ENCODE assay signal across 16 cellular contexts in the genomic region with DNA sequence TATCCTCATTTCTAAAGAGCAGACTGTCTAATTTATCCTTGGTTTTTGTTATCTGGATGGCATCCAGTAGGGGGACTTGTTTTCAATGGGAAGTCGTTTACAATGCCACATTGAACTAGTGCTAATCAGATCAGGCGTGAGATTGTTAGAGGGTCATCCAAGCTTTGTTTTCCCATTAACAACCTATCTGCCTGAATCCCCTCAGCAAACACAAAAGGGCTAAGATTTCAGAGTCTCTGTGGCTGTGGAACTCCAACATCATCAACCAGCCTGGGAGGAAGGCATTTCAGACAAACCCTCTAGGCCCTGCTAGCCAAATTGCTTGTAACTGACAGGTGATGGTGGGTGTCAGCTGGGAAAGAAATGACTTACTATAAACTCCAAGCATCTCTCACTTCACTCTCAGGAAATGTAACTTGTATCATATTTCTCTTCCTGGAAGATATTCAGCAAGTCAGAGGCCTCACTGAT. TPM values are rescaled to one million over a fixed set of nuclear protein-coding genes. Genes with fewer than 3 reads are reported as not detected.
A peak's percentile ranks its signal among the peaks of the same experiment; 100 is the strongest.
DNase-seq lines count a peak whose midpoint lies in the region; ATAC-seq lines count a peak whose summit lies in the region.
"Had no signal": no experiment of that assay in that cellular context is flagged by ENCODE, and none has a peak within 500 bp of the region (broad histone marks: within the 10 kb centered on the region; RNA-seq: fewer than 3 reads in every experiment).

No MANE protein-coding gene starts in this region.

- DNase-seq in DMS53 (lab: John Stamatoyannopoulos, UW), result peak; percentile 18
- DNase-seq in DMS53 treated with DMSO at 0.1 percent for 48 hours (lab: John Stamatoyannopoulos, UW; ENCODE audit: unreplicated experiment), result no peak
- peak; percentile 96 to 99 for DNase-seq in SJCRH30
- peak; percentile 27 for DNase-seq in iPS-NIHi11 (ENCODE audit: low spot score)
- no peak for DNase-seq in activated T-helper 1 cell treated with anti-CD3 and anti-CD28 coated beads, Interleukin-12 subunit alpha, Interleukin-12 subunit beta, Interleukin-2, Interleukin-4 antibody, amounts not matched to agents 30 ng/mL and 10 ng/mL and 1 ng/mL, durations not matched to agents 14 hours and 24 hours and 36 hours (ENCODE audit: low spot score)
- DNase-seq in NCI-H146 treated with DMSO at 0.1 percent for 48 hours (lab: John Stamatoyannopoulos, UW; ENCODE audit: unreplicated experiment), result no peak
- DNase-seq: 8988T; activated naive CD4-positive, alpha-beta T cell treated with anti-CD3 and anti-CD28 coated beads for 36 hours; heart left ventricle; left lung; NCI-H1436 treated with DMSO at 0.1 percent for 48 hours; small intestine had no signal

- H3K36me3 ChIP-seq in SJCRH30, result no peaks in the 10 kb centered on the region
- H3K36me3 ChIP-seq: heart left ventricle, left lung had no signal

- no peaks in the 10 kb centered on the region for H3K9me3 Mint-ChIP-seq in activated T-helper 1 cell treated with anti-CD3 and anti-CD28 coated beads, Interleukin-12 subunit alpha, Interleukin-12 subunit beta, Interleukin-2, Interleukin-4 antibody, amounts not matched to agents 30 ng/mL and 10 ng/mL and 1 ng/mL, durations not matched to agents 14 hours and 24 hours and 36 hours
- H3K9me3 Mint-ChIP-seq: activated naive CD4-positive, alpha-beta T cell treated with anti-CD3 and anti-CD28 coated beads for 36 hours had no signal

- peaks cover 1% of the 10 kb centered on the region for H3K27me3 Mint-ChIP-seq in activated T-helper 1 cell treated with anti-CD3 and anti-CD28 coated beads, Interleukin-12 subunit alpha, Interleukin-12 subunit beta, Interleukin-2, Interleukin-4 antibody, amounts not matched to agents 30 ng/mL and 10 ng/mL and 1 ng/mL, durations not matched to agents 14 hours and 24 hours and 36 hours (ENCODE audit: insufficient read depth)

- H3K4me1 Mint-ChIP-seq in activated T-helper 1 cell treated with anti-CD3 and anti-CD28 coated beads, Interleukin-12 subunit alpha, Interleukin-12 subunit beta, Interleukin-2, Interleukin-4 antibody, amounts not matched to agents 30 ng/mL and 10 ng/mL and 1 ng/mL, durations not matched to agents 14 hours and 24 hours and 36 hours (ENCODE audit: low read depth), result peaks cover 7% of the 10 kb centered on the region

- no peaks in the 10 kb centered on the region for H3K36me3 Mint-ChIP-seq in activated T-helper 1 cell treated with anti-CD3 and anti-CD28 coated beads, Interleukin-12 subunit alpha, Interleukin-12 subunit beta, Interleukin-2, Interleukin-4 antibody, amounts not matched to agents 30 ng/mL and 10 ng/mL and 1 ng/mL, durations not matched to agents 14 hours and 24 hours and 36 hours (ENCODE audit: low read depth)
- H3K36me3 Mint-ChIP-seq: natural killer cell treated with Interleukin-12 subunit alpha and Interleukin-12 subunit beta and Interleukin-15 and Interleukin-18, amount 100 ng/mL, for 72 hours had no signal

- no peak overlapping the region for H3K4me3 Mint-ChIP-seq in activated T-helper 1 cell treated with anti-CD3 and anti-CD28 coated beads, Interleukin-12 subunit alpha, Interleukin-12 subunit beta, Interleukin-2, Interleukin-4 antibody, amounts not matched to agents 30 ng/mL and 10 ng/mL and 1 ng/mL, durations not matched to agents 14 hours and 24 hours and 36 hours
- H3K4me3 Mint-ChIP-seq: activated naive CD4-positive, alpha-beta T cell treated with anti-CD3 and anti-CD28 coated beads for 36 hours; natural killer cell treated with Interleukin-12 subunit alpha and Interleukin-12 subunit beta and Interleukin-15 and Interleukin-18, amount 100 ng/mL, for 72 hours had no signal

- no peaks in the 10 kb centered on the region for H3K27me3 ChIP-seq in SJCRH30
- H3K27me3 ChIP-seq: heart left ventricle, left lung had no signal

- no peaks in the 10 kb centered on the region for H3K9me3 ChIP-seq in SJCRH30 (replicated peaks)
- H3K9me3 ChIP-seq: heart left ventricle, left lung had no signal

- H3K4me1 ChIP-seq in SJCRH30, result peaks cover 51% of the 10 kb centered on the region

- ATAC-seq in GM19035 (IDR thresholded peaks at IDR 0.05; ENCODE audit: unreplicated experiment) (no peak), HG03039 (IDR thresholded peaks at IDR 0.05; ENCODE audit: unreplicated experiment) (no peak)
- ATAC-seq: heart left ventricle; left lung; natural killer cell treated with Interleukin-12 subunit alpha and Interleukin-12 subunit beta and Interleukin-15 and Interleukin-18, amount 100 ng/mL, for 72 hours; SK-N-SH treated with all-trans-retinoic acid at 6 μM for 48 hours had no signal

- peak overlapping the region; percentile 23 for H3K4me3 ChIP-seq in SJCRH30
- H3K4me3 ChIP-seq: heart left ventricle, left lung had no signal

- no peak overlapping the region for H3K27ac Mint-ChIP-seq in activated T-helper 1 cell treated with anti-CD3 and anti-CD28 coated beads, Interleukin-12 subunit alpha, Interleukin-12 subunit beta, Interleukin-2, Interleukin-4 antibody, amounts not matched to agents 30 ng/mL and 10 ng/mL and 1 ng/mL, durations not matched to agents 14 hours and 24 hours and 36 hours
- H3K27ac Mint-ChIP-seq: activated naive CD4-positive, alpha-beta T cell treated with anti-CD3 and anti-CD28 coated beads for 36 hours; natural killer cell treated with Interleukin-12 subunit alpha and Interleukin-12 subunit beta and Interleukin-15 and Interleukin-18, amount 100 ng/mL, for 72 hours had no signal

- intact Hi-C loops in activated T-helper 1 cell treated with anti-CD3 and anti-CD28 coated beads, Interleukin-12 subunit alpha, Interleukin-12 subunit beta, Interleukin-2, Interleukin-4 antibody, amounts not matched to agents 30 ng/mL and 10 ng/mL and 1 ng/mL, durations not matched to agents 14 hours and 24 hours and 36 hours (cut with micrococcal nuclease), result no loop called here

- peak overlapping the region; percentile 89 for H3K27ac ChIP-seq in SJCRH30
- H3K27ac ChIP-seq: heart left ventricle, left lung had no signal

RNA-seq across cellular contexts. Expression of gene COL19A1, which starts 47.7 kb away (rescaled TPM):
- total RNA-seq in SJCRH30 (2014; rRNA removed; shearing (Covaris generic)), result 6.1 and 7.3 TPM in 2 replicates
- not detected in 2 replicates for total RNA-seq in activated T-helper 1 cell treated with anti-CD3 and anti-CD28 coated beads, Interleukin-12 subunit alpha, Interleukin-12 subunit beta, Interleukin-2, Interleukin-4 antibody, amounts not matched to agents 30 ng/mL and 10 ng/mL and 1 ng/mL, durations not matched to agents 14 hours and 24 hours and 36 hours

Comparison
In these comparisons a context has a peak if more than half of its experiments do, and no peak if none do; other contexts are left out.
1. DNase-seq: peak in DMS53 (single experiment), SJCRH30 (2 of 2) and iPS-NIHi11 (single experiment); none in DMS53 treated with DMSO at 0.1 percent for 48 hours (single experiment), activated T-helper 1 cell treated with anti-CD3 and anti-CD28 coated beads, Interleukin-12 subunit alpha, Interleukin-12 subunit beta, Interleukin-2, Interleukin-4 antibody, amounts not matched to agents 30 ng/mL and 10 ng/mL and 1 ng/mL, durations not matched to agents 14 hours and 24 hours and 36 hours (single experiment) and NCI-H146 treated with DMSO at 0.1 percent for 48 hours (single experiment).